In genomic region chr11:20031155-20032001, GRCh38 we compare ENCODE assay signal across 9 cellular contexts.
DNase-seq lines count a peak whose midpoint lies in the region; ATAC-seq and TF ChIP-seq lines count a peak whose summit lies in the region.
"Had no signal": no experiment of that assay in that cellular context is flagged by ENCODE, and none has a peak within 500 bp of the region (broad histone marks: within the 10 kb centered on the region; RNA-seq: fewer than 3 reads in every experiment).

No MANE protein-coding gene starts in this region.

- H3K9me3 ChIP-seq in Caco-2 (no peaks in the 10 kb centered on the region), mesodermal cell (ENCODE audit: control insufficient read depth, low read length) (no peaks in the 10 kb centered on the region)

- CTCF ChIA-PET in Caco-2 (lab: Charles Lee): interaction anchor here (0.6 to 1.8 kb wide), 9 partner anchors 9 to 101 kb away, joined by 3 to 13 read pairs (median 4); no protein-coding TSS in a partner anchor
- CTCF ChIA-PET in activated naive CD4-positive, alpha-beta T cell treated with anti-CD3 and anti-CD28 coated beads, Interleukin-2, amount 10 ng/mL, durations not matched to agents 7 days and 5 days (lab: Charles Lee): no interaction called here

- peaks cover 31% of the 10 kb centered on the region for H3K36me3 Mint-ChIP-seq in Caco-2 (ENCODE audit: insufficient read depth, unreplicated experiment)
- H3K36me3 Mint-ChIP-seq in activated naive CD4-positive, alpha-beta T cell treated with anti-CD3 and anti-CD28 coated beads, Interleukin-2, amount 10 ng/mL, durations not matched to agents 7 days and 5 days: no peaks in the 10 kb centered on the region

- H3K27me3 Mint-ChIP-seq in Caco-2 (ENCODE audit: insufficient read depth, unreplicated experiment): no peaks in the 10 kb centered on the region
- peaks cover 25% of the 10 kb centered on the region for H3K27me3 Mint-ChIP-seq in activated naive CD4-positive, alpha-beta T cell treated with anti-CD3 and anti-CD28 coated beads, Interleukin-2, amount 10 ng/mL, durations not matched to agents 7 days and 5 days

- no peak for TF ChIP-seq CTCF in Caco-2 (IDR thresholded peaks at IDR 0.05; ENCODE audit: insufficient read depth in 1 of 2, low read depth in 1 of 2, low read length in 1 of 2, severe bottlenecking in 1 of 2, unreplicated experiment in 1 of 2)
- no peak for TF ChIP-seq CTCF in LNCaP clone FGC (IDR thresholded peaks at IDR 0.05; ENCODE audit: control insufficient read depth, extremely low read depth, insufficient read depth)

- H3K27ac ChIP-seq in mesodermal cell (ENCODE audit: low read depth, low read length, severe bottlenecking): peak overlapping the region; percentile 92

- H3K27ac Mint-ChIP-seq in Caco-2 (ENCODE audit: unreplicated experiment): peak overlapping the region; percentile 91
- no peak overlapping the region for H3K27ac Mint-ChIP-seq in activated naive CD4-positive, alpha-beta T cell treated with anti-CD3 and anti-CD28 coated beads, Interleukin-2, amount 10 ng/mL, durations not matched to agents 7 days and 5 days

- H3K36me3 ChIP-seq in Caco-2 (ENCODE audit: control insufficient read depth, insufficient read depth, low read length) (no peaks in the 10 kb centered on the region), mesodermal cell (ENCODE audit: control insufficient read depth, insufficient read depth, low read length) (peaks cover 5% of the 10 kb centered on the region)

- DNase-seq in Caco-2: peak; percentile 73 to 79
- DNase-seq in LNCaP clone FGC (ENCODE audit: low read depth): peak; percentile 82
- peak; percentile 76 for DNase-seq in dedifferentiated amniotic fluid mesenchymal stem cell (ENCODE audit: extremely low spot score)
- DNase-seq in SIG-M5 (lab: John Stamatoyannopoulos, UW): no peak
- no peak for DNase-seq in activated naive CD4-positive, alpha-beta T cell treated with Interleukin-2 at 50 U/mL for 16 hours
- DNase-seq in activated naive CD4-positive, alpha-beta T cell treated with anti-CD3 and anti-CD28 coated beads, Interleukin-2, amount 10 ng/mL, durations not matched to agents 7 days and 5 days: no peak
- DNase-seq: glutamatergic neuron had no signal

- H3K27me3 ChIP-seq in Caco-2 (replicated peaks; ENCODE audit: control insufficient read depth, insufficient read depth, low read length): no peaks in the 10 kb centered on the region

- H3K4me3 ChIP-seq in Caco-2 (ENCODE audit: low read depth, low read length): peak overlapping the region; percentile 16
- no peak overlapping the region for H3K4me3 ChIP-seq in LNCaP clone FGC (ENCODE audit: low read depth, low read length)
- H3K4me3 ChIP-seq in mesodermal cell (ENCODE audit: extremely low read depth, insufficient read depth, low read length, poor library complexity, severe bottlenecking): no peak overlapping the region

- H3K9me3 Mint-ChIP-seq in Caco-2 (ENCODE audit: unreplicated experiment): no peaks in the 10 kb centered on the region
- no peaks in the 10 kb centered on the region for H3K9me3 Mint-ChIP-seq in activated naive CD4-positive, alpha-beta T cell treated with anti-CD3 and anti-CD28 coated beads, Interleukin-2, amount 10 ng/mL, durations not matched to agents 7 days and 5 days

- ATAC-seq in HG03045 (IDR thresholded peaks at IDR 0.05; ENCODE audit: unreplicated experiment): no peak

- peak overlapping the region; percentile 70 for H3K4me3 Mint-ChIP-seq in Caco-2 (ENCODE audit: unreplicated experiment)
- H3K4me3 Mint-ChIP-seq in activated naive CD4-positive, alpha-beta T cell treated with anti-CD3 and anti-CD28 coated beads, Interleukin-2, amount 10 ng/mL, durations not matched to agents 7 days and 5 days: no peak overlapping the region

- H3K4me1 ChIP-seq in Caco-2 (peaks cover 92% of the 10 kb centered on the region), mesodermal cell (ENCODE audit: control insufficient read depth, insufficient read depth, low read length, poor library complexity, severe bottlenecking) (peaks cover 44% of the 10 kb centered on the region)

- intact Hi-C loops in Caco-2 (cut with micrococcal nuclease; ENCODE audit: unreplicated experiment): loop anchor here (1.0 kb wide), 5 partner anchors 10 to 79 kb away; no protein-coding TSS in a partner anchor

- 41 to 50% methylated on average over 5 of the region's 7 CpGs for WGBS in mesodermal cell (ENCODE audit: insufficient coverage in 2 of 2), 2 experiments

- POLR2A ChIA-PET in Caco-2 (lab: Charles Lee): interaction anchor here (1.3 kb wide), 1 partner anchor 18 kb away, joined by 3 read pairs; no protein-coding TSS in a partner anchor

- BruUV-seq in Caco-2 (replicated peaks; lab: Mats Ljungman, UMichigan): no TSS peak

- peaks cover 75% of the 10 kb centered on the region for H3K4me1 Mint-ChIP-seq in Caco-2 (ENCODE audit: low read depth, unreplicated experiment)
- no peaks in the 10 kb centered on the region for H3K4me1 Mint-ChIP-seq in activated naive CD4-positive, alpha-beta T cell treated with anti-CD3 and anti-CD28 coated beads, Interleukin-2, amount 10 ng/mL, durations not matched to agents 7 days and 5 days

Comparison
In these comparisons a context has a peak if more than half of its experiments do, and no peak if none do; other contexts are left out.
1. DNase-seq: peak in Caco-2 (2 of 2), LNCaP clone FGC (single experiment) and dedifferentiated amniotic fluid mesenchymal stem cell (single experiment); none in SIG-M5 (single experiment), activated naive CD4-positive, alpha-beta T cell treated with Interleukin-2 at 50 U/mL for 16 hours (single experiment) and activated naive CD4-positive, alpha-beta T cell treated with anti-CD3 and anti-CD28 coated beads, Interleukin-2, amount 10 ng/mL, durations not matched to agents 7 days and 5 days (single experiment).